ENCODE assay signal across 19 cellular contexts in genomic region chr10:62459072-62459471, GRCh38.
A peak's percentile ranks its signal among the peaks of the same experiment; 100 is the strongest.
DNase-seq lines count a peak whose midpoint lies in the region; ATAC-seq, FAIRE-seq and TF ChIP-seq lines count a peak whose summit lies in the region.
"Had no signal": no experiment of that assay in that cellular context is flagged by ENCODE, and none has a peak within 500 bp of the region (broad histone marks: within the 10 kb centered on the region; RNA-seq: fewer than 3 reads in every experiment).

No MANE protein-coding gene starts in this region.

- H3K4me1 Mint-ChIP-seq in neural crest cell = no peaks in the 10 kb centered on the region

- no TSS peak for BruUV-seq in PC-3 (replicated peaks; lab: Mats Ljungman, UMichigan)

- H2AFZ ChIP-seq in PC-3 (ENCODE audit: low read length) = no peak overlapping the region

- H3K36me3 ChIP-seq in BJ (ENCODE audit: control insufficient read depth, insufficient read depth, low read length) (no peaks in the 10 kb centered on the region), PC-3 (ENCODE audit: low read depth, low read length) (no peaks in the 10 kb centered on the region), small intestine (ENCODE audit: control insufficient read depth in 2 of 2, insufficient read depth in 2 of 2, low read length in 2 of 2) (no peaks in the 10 kb centered on the region)
- H3K36me3 ChIP-seq: adrenal gland, ovary, suprapubic skin had no signal

- POLR2A ChIA-PET in BJ (lab: Charles Lee) (no interaction called here), PC-3 (lab: Charles Lee; ENCODE audit: unreplicated experiment) (no interaction called here)

- no peak overlapping the region for H3K9ac ChIP-seq in PC-3 (ENCODE audit: low read length)

- no peaks in the 10 kb centered on the region for H3K27me3 ChIP-seq in BJ (ENCODE audit: control insufficient read depth, insufficient read depth, low read length)
- H3K27me3 ChIP-seq in PC-3 (ENCODE audit: low read length) = no peaks in the 10 kb centered on the region
- H3K27me3 ChIP-seq in small intestine (ENCODE audit: control insufficient read depth in 2 of 2, insufficient read depth in 2 of 2, low read length in 2 of 2) = no peaks in the 10 kb centered on the region
- H3K27me3 ChIP-seq: adrenal gland, ovary, suprapubic skin had no signal

- FAIRE-seq in small intestine (lab: Jason Lieb, UNC) = no peak
- FAIRE-seq: GM12878, keratinocyte had no signal

- no peaks in the 10 kb centered on the region for H3K9me3 ChIP-seq in PC-3 (ENCODE audit: low read length)
- no peaks in the 10 kb centered on the region for H3K9me3 ChIP-seq in small intestine (ENCODE audit: control insufficient read depth, low read depth)
- H3K9me3 ChIP-seq: adrenal gland, ovary, suprapubic skin had no signal

- intact Hi-C loops in PC-3 (cut with micrococcal nuclease) = no loop called here
- intact Hi-C loops in left colon (cut with DNase I, micrococcal nuclease) = no loop called here

- H3K36me3 Mint-ChIP-seq in neural crest cell (ENCODE audit: low read depth) = no peaks in the 10 kb centered on the region

- H4K20me1 ChIP-seq in PC-3 (ENCODE audit: low read length) = no peaks in the 10 kb centered on the region

- no peaks in the 10 kb centered on the region for H3K27me3 Mint-ChIP-seq in neural crest cell (ENCODE audit: low read depth)

- no peak overlapping the region for H3K4me3 ChIP-seq in BJ (ENCODE audit: low read depth, low read length)
- H3K4me3 ChIP-seq in PC-3 (ENCODE audit: low read length) = no peak overlapping the region
- no peak overlapping the region for H3K4me3 ChIP-seq in small intestine (ENCODE audit: low read depth in 1 of 2, low read length in 2 of 2)
- H3K4me3 ChIP-seq: adrenal gland, GM12878, ovary, suprapubic skin had no signal

- H3K4me2 ChIP-seq in PC-3 (ENCODE audit: low read length) = no peak overlapping the region

- ATAC-seq in PC-3 (no peak), HG03039 (IDR thresholded peaks at IDR 0.05; ENCODE audit: unreplicated experiment) (no peak), left colon (no peak)
- ATAC-seq: activated T-cell treated with anti-CD3 and anti-CD28 coated beads, Interleukin-2, amount 50 U/mL, for 4 hours; GM12878 had no signal

- TF ChIP-seq CTCF in BJ (IDR thresholded peaks at IDR 0.05; ENCODE audit: insufficient read depth, low read depth, low read length) (no peak), PC-3 (conservative IDR thresholded peaks at IDR 0.05; ENCODE audit: low read depth, low read length) (no peak), neural crest cell (conservative IDR thresholded peaks at IDR 0.05) (no peak)

- H3F3A ChIP-seq in PC-3 (ENCODE audit: low read length, unreplicated experiment) = no peaks in the 10 kb centered on the region

- peak overlapping the region; percentile 29 for H3K27ac Mint-ChIP-seq in neural crest cell (ENCODE audit: unreplicated experiment)

- DNase-seq in BJ (ENCODE audit: low read depth) (peak; percentile 76), PC-3 (peak; percentile 31), fibroblast of gingiva (ENCODE audit: low read depth) (peak; percentile 71), neural crest cell (ENCODE audit: low read depth, low spot score) (no peak), NCI-H187 treated with DMSO at 0.1 percent for 48 hours (lab: John Stamatoyannopoulos, UW) (no peak), small intestine (no peak), left colon (no peak)
- DNase-seq: activated CD4-positive, alpha-beta T cell treated with anti-CD3 and anti-CD28 coated beads for 48 hours; activated T-cell treated with anti-CD3 and anti-CD28 coated beads, Interleukin-2, amount 50 U/mL, for 4 hours; adrenal gland; C1 segment of cervical spinal cord; DMS79; NCI-H82; ovary; stimulated activated CD4-positive, alpha-beta T cell treated with anti-CD3 and anti-CD28 coated beads, Interleukin-15, amount 100 ng/mL, for 24 hours had no signal

- no peak overlapping the region for H3K27ac ChIP-seq in PC-3 (ENCODE audit: low read length)
- no peak overlapping the region for H3K27ac ChIP-seq in small intestine (ENCODE audit: low read depth in 1 of 2, low read length in 1 of 2)
- H3K27ac ChIP-seq: adrenal gland, ovary, suprapubic skin had no signal

- H3K4me1 ChIP-seq in PC-3 (ENCODE audit: insufficient read depth, low read length) (peaks cover 12% of the 10 kb centered on the region), small intestine (ENCODE audit: control insufficient read depth in 2 of 2, insufficient read depth in 1 of 2, low read depth in 1 of 2, low read length in 1 of 2) (no peaks in the 10 kb centered on the region)
- H3K4me1 ChIP-seq: adrenal gland had no signal

- no peaks in the 10 kb centered on the region for H3K9me2 ChIP-seq in PC-3 (replicated peaks; ENCODE audit: low read length)

- 64 to 86% (median 84%) methylated on average over 1 of the region's 1 CpG for WGBS in small intestine, 3 donors

- H3K4me3 Mint-ChIP-seq in neural crest cell = no peak overlapping the region
- H3K4me3 Mint-ChIP-seq: activated T-cell treated with anti-CD3 and anti-CD28 coated beads, Interleukin-2, amount 50 U/mL, for 4 hours had no signal

- no peaks in the 10 kb centered on the region for H3K9me3 Mint-ChIP-seq in neural crest cell

- CTCF ChIA-PET in BJ (lab: Yijun Ruan, JAX) (interaction anchor here (1.0 kb wide), 1 partner anchor 10 kb away, joined by 3 read pairs; no protein-coding TSS in a partner anchor), PC-3 (lab: Charles Lee) (no interaction called here)

- H3K79me2 ChIP-seq in PC-3 (ENCODE audit: low read length) = no peaks in the 10 kb centered on the region

Comparison
In these comparisons a context has a peak if more than half of its experiments do, and no peak if none do; other contexts are left out.
1. DNase-seq: peak in BJ (single experiment), PC-3 (single experiment) and fibroblast of gingiva (single experiment); none in neural crest cell (single experiment), NCI-H187 treated with DMSO at 0.1 percent for 48 hours (single experiment), small intestine (single experiment) and left colon (0 of 2).